ENCODE assay signal across 28 cellular contexts in the genomic region with DNA sequence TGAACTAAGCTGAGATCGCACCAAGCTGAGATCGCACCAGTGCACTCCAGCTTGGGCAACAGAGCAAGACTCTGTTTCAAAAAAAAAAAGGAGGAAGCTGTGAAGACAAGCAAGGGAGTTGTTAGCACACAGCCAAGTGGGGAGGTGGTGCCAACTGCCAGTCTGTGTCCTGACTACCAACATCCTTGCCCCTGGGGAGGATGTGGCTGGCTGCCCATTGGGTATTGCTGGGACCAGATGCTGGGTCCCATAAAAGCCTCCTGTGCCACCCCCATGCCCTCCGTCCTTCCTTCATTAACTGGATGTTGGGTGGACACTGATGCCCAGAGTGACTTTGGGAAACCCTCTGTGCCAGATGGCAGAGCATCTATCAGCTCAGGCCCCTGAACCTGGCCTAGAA.
DNase-seq lines count a peak whose midpoint lies in the region; ATAC-seq, FAIRE-seq and TF ChIP-seq lines count a peak whose summit lies in the region.
"Had no signal": no experiment of that assay in that cellular context is flagged by ENCODE, and none has a peak within 500 bp of the region (broad histone marks: within the 10 kb centered on the region; RNA-seq: fewer than 3 reads in every experiment).

No MANE protein-coding gene starts in this region.

- H3K4me3 ChIP-seq in BLaER1 treated with 17β-estradiol and CSF1 and Interleukin-3, amounts not matched to agents 10 nM and 100 nM = no peak overlapping the region
- H3K4me3 ChIP-seq in thyroid gland (replicated peaks in 1 of 3) = no peak overlapping the region
- H3K4me3 ChIP-seq in kidney (ENCODE audit: low read length in 2 of 2) = no peak overlapping the region
- H3K4me3 ChIP-seq: body of pancreas, hepatocyte, SJSA1, uterus had no signal

- H4K20me1 ChIP-seq in BLaER1 treated with 17β-estradiol and CSF1 and Interleukin-3, amounts not matched to agents 10 nM and 100 nM = no peaks in the 10 kb centered on the region

- H3K4me2 ChIP-seq in BLaER1 treated with 17β-estradiol and CSF1 and Interleukin-3, amounts not matched to agents 10 nM and 100 nM = peak overlapping the region; percentile 18 to 90 (median 82)
- H3K4me2 ChIP-seq: hepatocyte had no signal

- H3K27ac ChIP-seq in BLaER1 treated with 17β-estradiol and CSF1 and Interleukin-3, amounts not matched to agents 10 nM and 100 nM = peak overlapping the region in 9 of 11 experiments; percentile 32 to 98 (median 90); a peak in 17 of 22 replicates
- H3K27ac ChIP-seq in thyroid gland (no peak overlapping the region), kidney (ENCODE audit: low read depth in 2 of 2, low read length in 2 of 2) (no peak overlapping the region)
- H3K27ac ChIP-seq: body of pancreas, hepatocyte, SJSA1, uterus had no signal

- TF ChIP-seq POLR2A in thyroid gland (IDR thresholded peaks at IDR 0.05) = no peak

- H3K36me3 ChIP-seq in BLaER1 treated with 17β-estradiol and CSF1 and Interleukin-3, amounts not matched to agents 10 nM and 100 nM = no peaks in the 10 kb centered on the region
- no peaks in the 10 kb centered on the region for H3K36me3 ChIP-seq in thyroid gland
- no peaks in the 10 kb centered on the region for H3K36me3 ChIP-seq in kidney (ENCODE audit: control insufficient read depth in 1 of 2, insufficient read depth in 2 of 2, low read length in 2 of 2)
- H3K36me3 ChIP-seq: SJSA1, uterus had no signal

- DNase-seq in activated CD4-positive, CD25-positive, alpha-beta regulatory T cell treated with anti-CD3 and anti-CD28 coated beads, Interleukin-2, amount 50 U/mL, for 72 hours = peak; percentile 17
- DNase-seq in globus pallidus (ENCODE audit: low spot score) (peak; percentile 33), putamen (ENCODE audit: low spot score) (peak; percentile 27), thyroid gland (no peak), kidney (no peak)
- DNase-seq in activated CD4-positive, alpha-beta T cell treated with anti-CD3 and anti-CD28 coated beads for 1 hour = no peak
- DNase-seq: activated naive CD8-positive, alpha-beta T cell treated with anti-CD3 and anti-CD28 coated beads for 36 hours; Caco-2; effector memory CD4-positive, alpha-beta T cell; erythroblast; H9; KG1; NCI-H1694; NCI-H2171; NCI-H524 treated with DMSO at 0.1 percent for 48 hours; NK-92 treated with Interleukin-12 subunit alpha and Interleukin-12 subunit beta, amount 100 ng/mL, for 24 hours; stimulated activated CD4-positive, alpha-beta T cell treated with anti-CD3 and anti-CD28 coated beads, Interleukin-1b, Interleukin-23, amount 100 ng/mL, for 48 hours had no signal

- TF ChIP-seq CTCF in thyroid gland (IDR thresholded peaks at IDR 0.05) = no peak
- TF ChIP-seq CTCF in kidney (IDR thresholded peaks at IDR 0.05; ENCODE audit: borderline replicate concordance, extremely low read depth, insufficient read depth) = no peak

- H3K9ac ChIP-seq in BLaER1 treated with 17β-estradiol and CSF1 and Interleukin-3, amounts not matched to agents 10 nM and 100 nM = peak overlapping the region in 7 of 11 experiments; percentile 75 to 89 (median 82); a peak in 14 of 22 replicates
- no peak overlapping the region for H3K9ac ChIP-seq in kidney (ENCODE audit: low read length in 2 of 2)

- intact Hi-C loops in thyroid gland (cut with DNase I) = no loop called here
- intact Hi-C loops in kidney (cut with DNase I) = no loop called here

- H3K27me3 ChIP-seq in BLaER1 treated with 17β-estradiol and CSF1 and Interleukin-3, amounts not matched to agents 10 nM and 100 nM = peaks cover 0 to 23% (median 0%) of the 10 kb centered on the region in 11 experiments; a peak in 5 of 22 replicates
- H3K27me3 ChIP-seq in thyroid gland = no peaks in the 10 kb centered on the region
- H3K27me3 ChIP-seq: body of pancreas, hepatocyte, SJSA1, uterus had no signal

- H3K4me1 ChIP-seq in BLaER1 treated with 17β-estradiol and CSF1 and Interleukin-3, amounts not matched to agents 10 nM and 100 nM = peaks cover 27 to 100% (median 96%) of the 10 kb centered on the region in 10 experiments
- no peaks in the 10 kb centered on the region for H3K4me1 ChIP-seq in thyroid gland
- no peaks in the 10 kb centered on the region for H3K4me1 ChIP-seq in kidney (ENCODE audit: control insufficient read depth in 1 of 2, insufficient read depth in 1 of 2, low read depth in 1 of 2, low read length in 2 of 2)
- H3K4me1 ChIP-seq: body of pancreas, Caco-2, SJSA1, uterus had no signal

- no peak for ATAC-seq in activated CD4-positive, CD25-positive, alpha-beta regulatory T cell treated with anti-CD3 and anti-CD28 coated beads, Interleukin-2, amount 50 U/mL, for 24 hours
- ATAC-seq: body of pancreas, left lobe of liver had no signal

- peaks cover 0 to 8% (median 3%) of the 10 kb centered on the region in 11 experiments; a peak in 10 of 22 replicates for H3K9me3 ChIP-seq in BLaER1 treated with 17β-estradiol and CSF1 and Interleukin-3, amounts not matched to agents 10 nM and 100 nM (replicated peaks in 1 of 11)
- no peaks in the 10 kb centered on the region for H3K9me3 ChIP-seq in thyroid gland
- no peaks in the 10 kb centered on the region for H3K9me3 ChIP-seq in kidney (ENCODE audit: control insufficient read depth in 1 of 2, low read length in 2 of 2)
- H3K9me3 ChIP-seq: body of pancreas, Caco-2, SJSA1, uterus had no signal

- FAIRE-seq in kidney (lab: Jason Lieb, UNC) = no peak
- FAIRE-seq: A204.1, colon, GM12892, HTR-8/SVneo had no signal

- WGBS in thyroid gland, 2 donors = 76 to 91% methylated on average over 3 of the region's 3 CpGs

Comparison
In these comparisons a context has a peak if more than half of its experiments do, and no peak if none do; other contexts are left out.
1. DNase-seq: peak in activated CD4-positive, CD25-positive, alpha-beta regulatory T cell treated with anti-CD3 and anti-CD28 coated beads, Interleukin-2, amount 50 U/mL, for 72 hours (single experiment), globus pallidus (single experiment) and putamen (single experiment); none in activated CD4-positive, alpha-beta T cell treated with anti-CD3 and anti-CD28 coated beads for 1 hour (single experiment), thyroid gland (0 of 2) and kidney (single experiment).
2. H3K27ac ChIP-seq: peak in BLaER1 treated with 17β-estradiol and CSF1 and Interleukin-3, amounts not matched to agents 10 nM and 100 nM (9 of 11); none in thyroid gland (0 of 3) and kidney (0 of 2).
3. H3K9ac ChIP-seq: peak in BLaER1 treated with 17β-estradiol and CSF1 and Interleukin-3, amounts not matched to agents 10 nM and 100 nM (7 of 11); none in kidney (0 of 2).